ENCODE assay signal across 18 cellular contexts in genomic region chr3:194938845-194939531, GRCh38.
DNase-seq lines count a peak whose midpoint lies in the region; ATAC-seq and TF ChIP-seq lines count a peak whose summit lies in the region.
"Had no signal": no experiment of that assay in that cellular context is flagged by ENCODE, and none has a peak within 500 bp of the region (broad histone marks: within the 10 kb centered on the region; RNA-seq: fewer than 3 reads in every experiment).

No MANE protein-coding gene starts in this region.

- intact Hi-C loops in psoas muscle (cut with DNase I), result no loop called here
- intact Hi-C loops in activated naive CD4-positive, alpha-beta T cell treated with anti-CD3 and anti-CD28 coated beads for 36 hours (cut with micrococcal nuclease), result no loop called here
- intact Hi-C loops in left lung (cut with DNase I), result loop anchor here in 1 of 2 donors (10.0 kb wide), 1 partner anchor 166 kb away; no protein-coding TSS in a partner anchor

- no peak overlapping the region for H3K4me3 ChIP-seq in hepatocyte
- H3K4me3 ChIP-seq in psoas muscle, result no peak overlapping the region
- no peak overlapping the region for H3K4me3 ChIP-seq in left lung
- H3K4me3 ChIP-seq: smooth muscle cell, suprapubic skin had no signal

- no peaks in the 10 kb centered on the region for H4K20me1 ChIP-seq in hepatocyte (ENCODE audit: insufficient read depth, poor library complexity, severe bottlenecking)

- H3K36me3 Mint-ChIP-seq in activated naive CD4-positive, alpha-beta T cell treated with anti-CD3 and anti-CD28 coated beads for 36 hours (ENCODE audit: low read depth), result no peaks in the 10 kb centered on the region
- H3K36me3 Mint-ChIP-seq: activated naive CD8-positive, alpha-beta T cell had no signal

- H3K27ac ChIP-seq in hepatocyte (peak overlapping the region; percentile 77), psoas muscle (no peak overlapping the region), left lung (no peak overlapping the region)
- H3K27ac ChIP-seq: suprapubic skin had no signal

- no peaks in the 10 kb centered on the region for H3K79me2 ChIP-seq in hepatocyte

- no peak overlapping the region for H3K27ac Mint-ChIP-seq in activated naive CD4-positive, alpha-beta T cell treated with anti-CD3 and anti-CD28 coated beads for 36 hours
- H3K27ac Mint-ChIP-seq: activated naive CD8-positive, alpha-beta T cell had no signal

- H3K27me3 ChIP-seq in hepatocyte (no peaks in the 10 kb centered on the region), psoas muscle (ENCODE audit: insufficient read depth in 3 of 3, low read length in 2 of 3) (no peaks in the 10 kb centered on the region), left lung (no peaks in the 10 kb centered on the region)
- H3K27me3 ChIP-seq: suprapubic skin had no signal

- peak in 3 of 4 donors; percentile 53 to 83 (median 53) for ATAC-seq in psoas muscle
- no peak for ATAC-seq in GM21360 (IDR thresholded peaks at IDR 0.05; ENCODE audit: unreplicated experiment)
- ATAC-seq in left lung, result no peak
- ATAC-seq in HG03342 (IDR thresholded peaks at IDR 0.05; ENCODE audit: unreplicated experiment), result no peak

- H3K36me3 ChIP-seq in hepatocyte (replicated peaks; ENCODE audit: insufficient read depth, low read depth) (no peaks in the 10 kb centered on the region), psoas muscle (ENCODE audit: insufficient read depth in 1 of 2, low read depth in 1 of 2) (no peaks in the 10 kb centered on the region), left lung (no peaks in the 10 kb centered on the region)
- H3K36me3 ChIP-seq: suprapubic skin had no signal

- H2AFZ ChIP-seq in hepatocyte, result no peak overlapping the region

- H3K4me1 Mint-ChIP-seq in activated naive CD4-positive, alpha-beta T cell treated with anti-CD3 and anti-CD28 coated beads for 36 hours (ENCODE audit: low read depth), result no peaks in the 10 kb centered on the region

- H3K4me1 ChIP-seq in hepatocyte (ENCODE audit: insufficient read depth) (no peaks in the 10 kb centered on the region), psoas muscle (peaks cover 4% of the 10 kb centered on the region), left lung (peaks cover 0 to 19% of the 10 kb centered on the region in 2 donors)
- H3K4me1 ChIP-seq: Caco-2, suprapubic skin had no signal

- no peaks in the 10 kb centered on the region for H3K9me3 Mint-ChIP-seq in activated naive CD4-positive, alpha-beta T cell treated with anti-CD3 and anti-CD28 coated beads for 36 hours
- H3K9me3 Mint-ChIP-seq: H9 had no signal

- DNase-seq in NCI-H446 (lab: John Stamatoyannopoulos, UW) (peak; percentile 66 to 85), cerebellar cortex (ENCODE audit: low spot score) (peak; percentile 49), hepatocyte (ENCODE audit: low spot score) (peak; percentile 52), psoas muscle (peak; percentile 43 to 73), left lung (no peak)
- no peak for DNase-seq in activated naive CD4-positive, alpha-beta T cell treated with anti-CD3 and anti-CD28 coated beads for 36 hours
- DNase-seq: activated CD4-positive, alpha-beta T cell treated with anti-CD3 and anti-CD28 coated beads for 4 hours; AML-193; Caco-2; cerebellar nuclear complex; H9; MV-4-11; NCI-H187 treated with DMSO at 0.1 percent for 48 hours had no signal

- CTCF ChIA-PET in activated naive CD4-positive, alpha-beta T cell treated with anti-CD3 and anti-CD28 coated beads for 36 hours (lab: Charles Lee), result no interaction called here

- WGBS in hepatocyte (ENCODE audit: low lambda C conversion rate, missing lambda C conversion rate), result 81% methylated on average over 8 of the region's 8 CpGs
- WGBS in psoas muscle, 3 donors, result 51 to 55% (median 54%) methylated on average over 8 of the region's 8 CpGs

- H3K9me2 ChIP-seq in hepatocyte (replicated peaks; ENCODE audit: insufficient read depth), result no peaks in the 10 kb centered on the region

- no peaks in the 10 kb centered on the region for H3K9me3 ChIP-seq in hepatocyte (ENCODE audit: low read depth)
- H3K9me3 ChIP-seq in psoas muscle, result no peaks in the 10 kb centered on the region
- no peaks in the 10 kb centered on the region for H3K9me3 ChIP-seq in left lung
- H3K9me3 ChIP-seq: Caco-2, suprapubic skin had no signal

- no peak overlapping the region for H3K4me2 ChIP-seq in hepatocyte
- H3K4me2 ChIP-seq: smooth muscle cell had no signal

- H3K4me3 Mint-ChIP-seq in activated naive CD4-positive, alpha-beta T cell treated with anti-CD3 and anti-CD28 coated beads for 36 hours, result no peak overlapping the region
- H3K4me3 Mint-ChIP-seq: activated naive CD8-positive, alpha-beta T cell; H9 had no signal

- TF ChIP-seq CTCF in hepatocyte (IDR thresholded peaks at IDR 0.05; ENCODE audit: poor library complexity) (no peak), psoas muscle (IDR thresholded peaks at IDR 0.05) (no peak), left lung (IDR thresholded peaks at IDR 0.05) (no peak)

- H3K27me3 Mint-ChIP-seq in activated naive CD4-positive, alpha-beta T cell treated with anti-CD3 and anti-CD28 coated beads for 36 hours (ENCODE audit: low read depth), result peaks cover 9% of the 10 kb centered on the region

Comparison
In these comparisons a context has a peak if more than half of its experiments do, and no peak if none do; other contexts are left out.
1. DNase-seq: peak in NCI-H446 (2 of 2), cerebellar cortex (single experiment), hepatocyte (single experiment) and psoas muscle (2 of 2); none in activated naive CD4-positive, alpha-beta T cell treated with anti-CD3 and anti-CD28 coated beads for 36 hours (single experiment) and left lung (0 of 2).
2. ATAC-seq: peak in psoas muscle (3 of 4); none in GM21360 (single experiment), left lung (single experiment) and HG03342 (single experiment).